ENCODE assay signal across 26 cellular contexts in genomic region chr6:21149460-21149859, GRCh38.
A peak's percentile ranks its signal among the peaks of the same experiment; 100 is the strongest.
DNase-seq lines count a peak whose midpoint lies in the region; ATAC-seq and TF ChIP-seq lines count a peak whose summit lies in the region.
"Had no signal": no experiment of that assay in that cellular context is flagged by ENCODE, and none has a peak within 500 bp of the region (broad histone marks: within the 10 kb centered on the region; RNA-seq: fewer than 3 reads in every experiment).

No MANE protein-coding gene starts in this region.

- no peak overlapping the region for H3K4me2 ChIP-seq in GM23248 (ENCODE audit: unreplicated experiment)
- H3K4me2 ChIP-seq: KMS-11 had no signal

- peak; percentile 24 for DNase-seq in AG08395 (ENCODE audit: low spot score)
- DNase-seq in GM23248 = peak; percentile 64
- peak; percentile 59 for DNase-seq in T1000 (lab: John Stamatoyannopoulos, UW)
- peak in 1 of 2 donors; percentile 7 for DNase-seq in foreskin keratinocyte
- DNase-seq in activated CD4-positive, alpha-beta T cell treated with anti-CD3 and anti-CD28 coated beads for 36 hours = no peak
- no peak for DNase-seq in activated naive CD4-positive, alpha-beta T cell treated with anti-CD3 and anti-CD28 coated beads, Interleukin-2, amount 50 U/mL, for 16 hours
- DNase-seq in stimulated activated CD4-positive, alpha-beta T cell treated with anti-CD3 and anti-CD28 coated beads, Interleukin-15, amount 100 ng/mL, for 24 hours = no peak
- DNase-seq: activated CD4-positive, alpha-beta T cell treated with anti-CD3 and anti-CD28 coated beads, Interleukin-2, amount 10 ng/mL, durations not matched to agents 7 days and 5 days; activated CD8-positive, alpha-beta memory T cell treated with anti-CD3 and anti-CD28 coated beads, Interleukin-2, amount 50 U/mL, for 4 hours; activated naive CD8-positive, alpha-beta T cell treated with anti-CD3 and anti-CD28 coated beads for 36 hours; body of pancreas; effector memory CD8-positive, alpha-beta T cell; esophagus squamous epithelium; midbrain; MV-4-11; NCI-H1694; right cardiac atrium had no signal

- no peaks in the 10 kb centered on the region for H3K4me1 Mint-ChIP-seq in activated CD4-positive, alpha-beta T cell treated with anti-CD3 and anti-CD28 coated beads for 36 hours
- H3K4me1 Mint-ChIP-seq: activated CD4-positive, alpha-beta T cell treated with anti-CD3 and anti-CD28 coated beads, Interleukin-2, amount 10 ng/mL, durations not matched to agents 7 days and 5 days; activated naive CD8-positive, alpha-beta T cell treated with anti-CD3 and anti-CD28 coated beads for 36 hours; activated T-helper 17 cell treated with anti-CD3 and anti-CD28 coated beads, Interleukin-2, amount 50 U/mL, for 72 hours; CD14-positive monocyte had no signal

- H3K9me2 ChIP-seq in GM23248 (ENCODE audit: insufficient read depth) = no peaks in the 10 kb centered on the region

- no peak for TF ChIP-seq CTCF in foreskin keratinocyte (conservative IDR thresholded peaks at IDR 0.05)

- H3K9me3 Mint-ChIP-seq in activated CD4-positive, alpha-beta T cell treated with anti-CD3 and anti-CD28 coated beads for 36 hours (ENCODE audit: low read depth) = no peaks in the 10 kb centered on the region
- H3K9me3 Mint-ChIP-seq: activated naive CD8-positive, alpha-beta T cell treated with anti-CD3 and anti-CD28 coated beads for 36 hours; activated T-helper 17 cell treated with anti-CD3 and anti-CD28 coated beads, Interleukin-2, amount 50 U/mL, for 72 hours; effector memory CD8-positive, alpha-beta T cell; natural killer cell treated with Interleukin-12 subunit alpha and Interleukin-12 subunit beta and Interleukin-15 and Interleukin-18, amount 100 ng/mL, for 72 hours; T-helper 1 cell treated with Interleukin-12 subunit alpha and Interleukin-12 subunit beta and Interleukin-4 antibody, amounts not matched to agents 30 μg/mL and 1 μg/mL, for 36 hours; type B pancreatic cell had no signal

- no peak overlapping the region for H3K4me3 ChIP-seq in GM23248
- H3K4me3 ChIP-seq: body of pancreas, esophagus squamous epithelium, SJSA1 had no signal

- no peaks in the 10 kb centered on the region for H3K36me3 Mint-ChIP-seq in activated CD4-positive, alpha-beta T cell treated with anti-CD3 and anti-CD28 coated beads for 36 hours (ENCODE audit: low read depth)
- H3K36me3 Mint-ChIP-seq: CD14-positive monocyte; natural killer cell treated with Interleukin-12 subunit alpha and Interleukin-12 subunit beta and Interleukin-15 and Interleukin-18, amount 100 ng/mL, for 72 hours; type B pancreatic cell had no signal

- H3K27me3 Mint-ChIP-seq in activated CD4-positive, alpha-beta T cell treated with anti-CD3 and anti-CD28 coated beads for 36 hours = no peaks in the 10 kb centered on the region
- H3K27me3 Mint-ChIP-seq: activated CD4-positive, alpha-beta T cell treated with anti-CD3 and anti-CD28 coated beads, Interleukin-2, amount 10 ng/mL, durations not matched to agents 7 days and 5 days; activated naive CD8-positive, alpha-beta T cell treated with anti-CD3 and anti-CD28 coated beads for 36 hours; activated T-helper 17 cell treated with anti-CD3 and anti-CD28 coated beads, Interleukin-2, amount 50 U/mL, for 72 hours; effector memory CD8-positive, alpha-beta T cell; natural killer cell treated with Interleukin-12 subunit alpha and Interleukin-12 subunit beta and Interleukin-15 and Interleukin-18, amount 100 ng/mL, for 72 hours; type B pancreatic cell had no signal

- no peak overlapping the region for H3K4me3 Mint-ChIP-seq in activated CD4-positive, alpha-beta T cell treated with anti-CD3 and anti-CD28 coated beads for 36 hours
- H3K4me3 Mint-ChIP-seq: activated CD4-positive, alpha-beta T cell treated with anti-CD3 and anti-CD28 coated beads, Interleukin-2, amount 10 ng/mL, durations not matched to agents 7 days and 5 days; activated naive CD8-positive, alpha-beta T cell treated with anti-CD3 and anti-CD28 coated beads for 36 hours; activated T-helper 17 cell treated with anti-CD3 and anti-CD28 coated beads, Interleukin-2, amount 50 U/mL, for 72 hours; CD14-positive monocyte; effector memory CD8-positive, alpha-beta T cell; natural killer cell treated with Interleukin-12 subunit alpha and Interleukin-12 subunit beta and Interleukin-15 and Interleukin-18, amount 100 ng/mL, for 72 hours; T-helper 1 cell treated with Interleukin-12 subunit alpha and Interleukin-12 subunit beta and Interleukin-4 antibody, amounts not matched to agents 30 μg/mL and 1 μg/mL, for 36 hours; type B pancreatic cell had no signal

- POLR2A ChIA-PET in activated CD4-positive, alpha-beta T cell treated with anti-CD3 and anti-CD28 coated beads for 36 hours (lab: Charles Lee) = no interaction called here

- peak; percentile 48 for ATAC-seq in foreskin keratinocyte
- no peak for ATAC-seq in activated CD4-positive, alpha-beta T cell treated with anti-CD3 and anti-CD28 coated beads for 36 hours
- ATAC-seq in GM19463 (IDR thresholded peaks at IDR 0.05; ENCODE audit: unreplicated experiment) = no peak
- ATAC-seq: activated T-helper 17 cell treated with anti-CD3 and anti-CD28 coated beads, Interleukin-2, amount 50 U/mL, for 72 hours; body of pancreas; effector memory CD8-positive, alpha-beta T cell; left lobe of liver; natural killer cell treated with Interleukin-12 subunit alpha and Interleukin-12 subunit beta and Interleukin-15 and Interleukin-18, amount 100 ng/mL, for 72 hours; right cardiac atrium had no signal

- H3F3A ChIP-seq in GM23248 (ENCODE audit: insufficient read depth) = no peaks in the 10 kb centered on the region

- intact Hi-C loops in activated CD4-positive, alpha-beta T cell treated with anti-CD3 and anti-CD28 coated beads for 36 hours (cut with DNase I, micrococcal nuclease) = no loop called here

- H3K27me3 ChIP-seq in GM23248 (replicated peaks; ENCODE audit: insufficient read depth) (no peaks in the 10 kb centered on the region), foreskin keratinocyte (no peaks in the 10 kb centered on the region)
- H3K27me3 ChIP-seq: body of pancreas, esophagus squamous epithelium, SJSA1 had no signal

- H3K9ac ChIP-seq in GM23248 = no peak overlapping the region
- H3K9ac ChIP-seq: KMS-11 had no signal

- no peak overlapping the region for H2AFZ ChIP-seq in GM23248

- CTCF ChIA-PET in activated CD4-positive, alpha-beta T cell treated with anti-CD3 and anti-CD28 coated beads for 36 hours (lab: Charles Lee) = no interaction called here

- H3K27ac ChIP-seq in GM23248 (no peak overlapping the region), foreskin keratinocyte (no peak overlapping the region)
- H3K27ac ChIP-seq: esophagus squamous epithelium, KMS-11, SJSA1 had no signal

- no peaks in the 10 kb centered on the region for H3K36me3 ChIP-seq in GM23248 (ENCODE audit: low read depth)
- H3K36me3 ChIP-seq: esophagus squamous epithelium, SJSA1 had no signal

- H3K27ac Mint-ChIP-seq in activated CD4-positive, alpha-beta T cell treated with anti-CD3 and anti-CD28 coated beads for 36 hours = no peak overlapping the region
- H3K27ac Mint-ChIP-seq: activated CD4-positive, alpha-beta T cell treated with anti-CD3 and anti-CD28 coated beads, Interleukin-2, amount 10 ng/mL, durations not matched to agents 7 days and 5 days; activated naive CD8-positive, alpha-beta T cell treated with anti-CD3 and anti-CD28 coated beads for 36 hours; activated T-helper 17 cell treated with anti-CD3 and anti-CD28 coated beads, Interleukin-2, amount 50 U/mL, for 72 hours; CD14-positive monocyte; effector memory CD8-positive, alpha-beta T cell; natural killer cell treated with Interleukin-12 subunit alpha and Interleukin-12 subunit beta and Interleukin-15 and Interleukin-18, amount 100 ng/mL, for 72 hours; T-helper 1 cell treated with Interleukin-12 subunit alpha and Interleukin-12 subunit beta and Interleukin-4 antibody, amounts not matched to agents 30 μg/mL and 1 μg/mL, for 36 hours; type B pancreatic cell had no signal

- WGBS in GM23248 (ENCODE audit: low coverage in 1 of 2, low lambda C conversion rate in 2 of 2, missing lambda C conversion rate in 2 of 2), 2 experiments = 32 to 33% methylated on average over 6 of the region's 6 CpGs

- H3K4me1 ChIP-seq in GM23248 (ENCODE audit: insufficient read depth) (no peaks in the 10 kb centered on the region), foreskin keratinocyte (no peaks in the 10 kb centered on the region)
- H3K4me1 ChIP-seq: esophagus squamous epithelium, SJSA1 had no signal

- no peaks in the 10 kb centered on the region for H3K9me3 ChIP-seq in GM23248 (ENCODE audit: low read depth)
- H3K9me3 ChIP-seq: body of pancreas, esophagus squamous epithelium, SJSA1 had no signal

- H4K20me1 ChIP-seq in GM23248 (ENCODE audit: insufficient read depth) = no peaks in the 10 kb centered on the region

- in situ Hi-C loops in GM23248 (cut with MboI) = no loop called here

- no peaks in the 10 kb centered on the region for H3K79me2 ChIP-seq in GM23248 (ENCODE audit: insufficient read depth)

Comparison
In these comparisons a context has a peak if more than half of its experiments do, and no peak if none do; other contexts are left out.
1. DNase-seq: peak in AG08395 (single experiment), GM23248 (single experiment) and T1000 (single experiment); none in activated CD4-positive, alpha-beta T cell treated with anti-CD3 and anti-CD28 coated beads for 36 hours (single experiment), activated naive CD4-positive, alpha-beta T cell treated with anti-CD3 and anti-CD28 coated beads, Interleukin-2, amount 50 U/mL, for 16 hours (single experiment) and stimulated activated CD4-positive, alpha-beta T cell treated with anti-CD3 and anti-CD28 coated beads, Interleukin-15, amount 100 ng/mL, for 24 hours (single experiment).